1 cellular context compared by ENCODE assay signal in the genomic region with DNA sequence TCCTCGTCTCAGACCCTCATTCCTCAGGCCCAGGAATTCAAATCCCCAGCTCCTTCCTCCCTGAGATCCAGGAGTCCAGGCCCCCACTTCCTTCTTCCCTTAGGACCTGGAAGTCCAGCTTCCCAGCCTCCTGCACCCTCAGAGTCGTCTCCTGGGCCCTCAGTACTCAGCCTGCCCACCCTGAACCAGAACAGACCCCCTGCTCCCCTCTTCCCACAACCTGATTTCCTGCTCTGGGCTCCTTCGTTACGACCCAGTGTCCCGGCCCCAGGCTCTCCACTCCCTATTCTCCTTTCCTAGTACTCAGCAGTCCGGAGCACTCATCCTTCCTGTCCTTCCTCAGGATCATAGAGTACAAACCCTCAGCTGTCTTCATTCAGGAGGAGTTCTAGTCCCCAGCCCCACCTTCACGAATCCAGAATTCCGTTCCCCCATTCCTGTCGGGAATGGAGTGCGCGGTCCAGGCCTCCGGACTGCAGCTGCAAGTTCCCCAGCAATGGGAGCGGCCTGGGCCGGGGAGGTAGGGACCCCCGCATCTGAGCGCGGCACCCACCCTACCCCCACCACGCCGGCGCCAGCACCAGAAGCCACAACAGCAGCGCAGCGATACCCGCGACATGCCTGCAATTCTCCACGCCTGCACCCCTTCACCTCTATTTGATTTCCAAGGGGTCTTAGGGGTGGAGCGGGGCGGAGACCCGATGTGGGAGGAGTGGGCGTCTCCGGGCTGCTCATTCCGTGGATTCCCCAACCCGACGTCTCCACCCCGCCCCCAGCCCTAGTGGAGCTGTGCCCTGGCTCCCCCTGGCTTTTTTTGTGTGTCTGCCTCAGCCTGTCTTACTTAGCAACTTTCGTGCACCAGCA.
A peak's percentile ranks its signal among the peaks of the same experiment; 100 is the strongest.
TF ChIP-seq lines count a peak whose summit lies in the region.

No MANE protein-coding gene starts in this region.

TF ChIP-seq in WTC11, 78 proteins besides CTCF, POLR2A, EP300 and RAD21 (continued from another document):
- TF ChIP-seq ARID4B (CRISPR knock-in tag; IDR thresholded peaks at IDR 0.05; ENCODE audit: borderline replicate concordance) (no peak), NFE2L1 (CRISPR knock-in tag; IDR thresholded peaks at IDR 0.05) (no peak), MAX (CRISPR knock-in tag; IDR thresholded peaks at IDR 0.05) (0 out of 2 replicates have a peak, but pooled peaks have one; percentile 6)
